ENCODE assay signal across 8 cellular contexts in the genomic region with DNA sequence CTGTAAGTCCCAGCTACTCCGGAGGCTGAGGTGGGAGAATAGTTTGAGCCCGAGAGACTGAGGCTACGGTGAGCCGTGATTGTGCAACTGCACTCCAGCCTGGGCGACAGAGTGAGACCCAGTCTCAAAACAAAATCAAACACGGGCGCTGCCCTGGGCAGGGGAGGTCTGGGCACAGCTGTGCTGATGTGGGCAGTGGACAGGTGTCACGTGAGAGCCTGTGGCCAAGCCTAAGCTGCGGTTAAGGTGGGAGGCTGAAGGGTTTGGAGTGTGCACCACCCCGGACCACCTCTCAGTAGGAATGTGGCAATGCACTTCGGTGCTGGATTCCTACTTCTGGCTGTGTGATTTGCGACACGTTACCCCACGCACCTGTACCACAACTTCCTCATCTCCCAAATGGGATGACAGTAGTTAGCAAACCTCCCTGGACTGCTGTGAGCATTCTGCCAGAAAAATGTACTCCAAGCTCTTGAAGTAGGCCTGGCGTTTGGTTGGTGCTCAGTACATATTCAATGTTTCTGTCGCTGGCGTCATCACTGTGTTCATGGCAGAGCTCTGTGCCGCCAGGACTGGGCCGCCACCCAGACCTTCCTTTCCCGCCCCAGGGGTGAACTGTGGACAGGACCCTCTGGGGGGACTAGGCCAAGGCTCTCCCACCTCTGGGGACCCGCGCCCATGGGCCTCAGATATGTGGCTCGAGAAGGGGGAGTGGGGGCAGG. TPM values are rescaled to one million over a fixed set of nuclear protein-coding genes. Genes with fewer than 3 reads are reported as not detected.
A peak's percentile ranks its signal among the peaks of the same experiment; 100 is the strongest.
DNase-seq lines count a peak whose midpoint lies in the region; ATAC-seq and FAIRE-seq lines count a peak whose summit lies in the region.

No MANE protein-coding gene starts in this region.

- no peaks in the 10 kb centered on the region for H3K36me3 Mint-ChIP-seq in activated CD4-positive, alpha-beta memory T cell treated with anti-CD3 and anti-CD28 coated beads for 36 hours

- WGBS in right cardiac atrium: 93% methylated on average over 23 of the region's 23 CpGs
- WGBS in small intestine, 3 donors: 91 to 95% (median 94%) methylated on average over 23 of the region's 23 CpGs

- H3K4me3 Mint-ChIP-seq in activated CD4-positive, alpha-beta memory T cell treated with anti-CD3 and anti-CD28 coated beads for 36 hours: peak overlapping the region; percentile 83

- H3K9me3 ChIP-seq in HAP-1 (no peaks in the 10 kb centered on the region), right cardiac atrium (ENCODE audit: control insufficient read depth, low read length) (no peaks in the 10 kb centered on the region), small intestine (ENCODE audit: control insufficient read depth, low read depth) (no peaks in the 10 kb centered on the region)

- H3K36me3 ChIP-seq in HAP-1 (replicated peaks) (no peaks in the 10 kb centered on the region), small intestine (ENCODE audit: control insufficient read depth in 2 of 2, insufficient read depth in 2 of 2, low read length in 2 of 2) (no peaks in the 10 kb centered on the region)

- intact Hi-C loops in activated CD4-positive, alpha-beta memory T cell treated with anti-CD3 and anti-CD28 coated beads for 36 hours (cut with micrococcal nuclease): loop anchor here (5.0 kb wide), 1 partner anchor 371 kb away; the partner anchor contains the start of gene TANGO2
- intact Hi-C loops in right cardiac atrium (cut with DNase I): no loop called here

- in situ Hi-C loops in HAP-1 (cut with MboI; ENCODE audit: low sequenced_read_pairs): no loop called here

- peaks cover 2% of the 10 kb centered on the region for H3K9me3 Mint-ChIP-seq in activated CD4-positive, alpha-beta memory T cell treated with anti-CD3 and anti-CD28 coated beads for 36 hours

- H3K27ac Mint-ChIP-seq in activated CD4-positive, alpha-beta memory T cell treated with anti-CD3 and anti-CD28 coated beads for 36 hours: peak overlapping the region; percentile 85

- H3K27me3 ChIP-seq in HAP-1 (ENCODE audit: low read depth) (no peaks in the 10 kb centered on the region), right cardiac atrium (ENCODE audit: control insufficient read depth, insufficient read depth) (no peaks in the 10 kb centered on the region), small intestine (ENCODE audit: control insufficient read depth in 2 of 2, insufficient read depth in 2 of 2, low read length in 2 of 2) (no peaks in the 10 kb centered on the region)

- FAIRE-seq in small intestine (lab: Jason Lieb, UNC): no peak

- peak overlapping the region; percentile 49 for H3K27ac ChIP-seq in right cardiac atrium (ENCODE audit: low read length)
- peak overlapping the region in 1 of 2 donors; percentile 89 for H3K27ac ChIP-seq in small intestine (ENCODE audit: low read depth in 1 of 2, low read length in 1 of 2)

- DNase-seq in HAP-1 (ENCODE audit: low spot score in 2 of 2) (no peak), right cardiac atrium (peak in 1 of 3 donors; percentile 64), small intestine (no peak), NCI-H1092 treated with DMSO at 0.1 percent for 48 hours (lab: John Stamatoyannopoulos, UW) (no peak), DMS79 treated with DMSO at 0.1 percent for 48 hours (lab: John Stamatoyannopoulos, UW) (no peak), A172 (ENCODE audit: low spot score) (no peak)
- DNase-seq in activated CD4-positive, alpha-beta memory T cell treated with anti-CD3 and anti-CD28 coated beads for 36 hours: no peak

- H3K27me3 Mint-ChIP-seq in activated CD4-positive, alpha-beta memory T cell treated with anti-CD3 and anti-CD28 coated beads for 36 hours: no peaks in the 10 kb centered on the region

- POLR2A ChIA-PET in activated CD4-positive, alpha-beta memory T cell treated with anti-CD3 and anti-CD28 coated beads for 36 hours (lab: Charles Lee): interaction anchor here (0.9 kb wide), 1 partner anchor 10 kb away, joined by 5 read pairs; no protein-coding TSS in a partner anchor

- H3K4me3 ChIP-seq in HAP-1: peak overlapping the region; percentile 93
- H3K4me3 ChIP-seq in right cardiac atrium (ENCODE audit: low read length): peak overlapping the region; percentile 54
- H3K4me3 ChIP-seq in small intestine (ENCODE audit: low read depth in 1 of 2, low read length in 2 of 2): peak overlapping the region; percentile 27 to 82

- H3K4me1 ChIP-seq in HAP-1: peaks cover 16% of the 10 kb centered on the region
- peaks cover 6% of the 10 kb centered on the region for H3K4me1 ChIP-seq in right cardiac atrium (ENCODE audit: control insufficient read depth, insufficient read depth, low read length)
- H3K4me1 ChIP-seq in small intestine (ENCODE audit: control insufficient read depth in 2 of 2, insufficient read depth in 1 of 2, low read depth in 1 of 2, low read length in 1 of 2): peaks cover 0 to 9% of the 10 kb centered on the region in 2 donors

- ATAC-seq in right cardiac atrium (peak; percentile 6 to 20), HG03439 (IDR thresholded peaks at IDR 0.05; ENCODE audit: unreplicated experiment) (no peak)

- CTCF ChIA-PET in activated CD4-positive, alpha-beta memory T cell treated with anti-CD3 and anti-CD28 coated beads for 36 hours (lab: Charles Lee): interaction anchor here (1.4 kb wide), 1 partner anchor 25 kb away, joined by 6 read pairs; no protein-coding TSS in a partner anchor

- peaks cover 22% of the 10 kb centered on the region for H3K4me1 Mint-ChIP-seq in activated CD4-positive, alpha-beta memory T cell treated with anti-CD3 and anti-CD28 coated beads for 36 hours (ENCODE audit: low read depth)

RNA-seq across cellular contexts. Expression of gene ZNF74, which starts 0.8 kb away (rescaled TPM):
- 1 to 10 TPM; 6.8 to 9.0 TPM for total RNA-seq in activated CD4-positive, alpha-beta memory T cell treated with anti-CD3 and anti-CD28 coated beads for 36 hours
- 1 to 10 TPM; 5.4 to 6.5 (median 6.1) TPM for total RNA-seq in right cardiac atrium
- polyA plus RNA-seq in right cardiac atrium (3.5 TPM), small intestine (1 to 10 TPM; 2.5 to 5.4 (median 3.0) TPM)
- 8.5 and 10.8 TPM in 2 replicates for total RNA-seq in A172 (2014; rRNA removed; shearing (Covaris generic))

RNA-seq across cellular contexts. Expression of gene SCARF2, which starts 44.5 kb away (rescaled TPM):
- total RNA-seq in activated CD4-positive, alpha-beta memory T cell treated with anti-CD3 and anti-CD28 coated beads for 36 hours: under 1 TPM; 0.43 to 0.70 TPM
- total RNA-seq in right cardiac atrium: 1 to 10 TPM; 4.6 to 7.1 (median 4.9) TPM
- polyA plus RNA-seq in right cardiac atrium (2.9 TPM), small intestine (1 to 10 TPM in 1 of 3 donors, under 1 TPM in 2; 0.22 to 2.4 (median 0.54) TPM)
- total RNA-seq in A172 (2014; rRNA removed; shearing (Covaris generic)): 38.2 and 46.6 TPM in 2 replicates
